ENCODE assay signal across 8 cellular contexts in genomic region chr12:102957339-102958050, GRCh38. TPM values are rescaled to one million over a fixed set of nuclear protein-coding genes. Genes with fewer than 3 reads are reported as not detected.
DNase-seq lines count a peak whose midpoint lies in the region; ATAC-seq, FAIRE-seq and TF ChIP-seq lines count a peak whose summit lies in the region.

Gene ASCL1, plus strand, starts transcription at chr12:102957674. Its CDS starts 571 bp downstream, at chr12:102958245.

- POLR2A ChIA-PET in PC-3 (lab: Charles Lee; ENCODE audit: unreplicated experiment): no interaction called here
- POLR2A ChIA-PET in endothelial cell of umbilical vein (lab: Charles Lee): no interaction called here

- DNase-seq in GM03348 (ENCODE audit: low spot score) (peak; percentile 48), PC-3 (no peak), endothelial cell of umbilical vein (ENCODE audit: low read depth, low spot score) (peak; percentile 11), UCSD-AML1 (lab: John Stamatoyannopoulos, UW; ENCODE audit: unreplicated experiment) (no peak)

- ATAC-seq in HG02759 (IDR thresholded peaks at IDR 0.05; ENCODE audit: unreplicated experiment) (peak; percentile 40), PC-3 (peak; percentile 22), HG02623 (IDR thresholded peaks at IDR 0.05; ENCODE audit: unreplicated experiment) (no peak), HG03520 (IDR thresholded peaks at IDR 0.05; ENCODE audit: unreplicated experiment) (no peak)

- H3K27ac ChIP-seq in PC-3 (ENCODE audit: low read length): no peak within 1 kb of the TSS
- no peak within 1 kb of the TSS for H3K27ac ChIP-seq in endothelial cell of umbilical vein (ENCODE audit: insufficient read depth, low read depth, low read length)

- no peak for TF ChIP-seq POLR2A in endothelial cell of umbilical vein (IDR thresholded peaks at IDR 0.05; ENCODE audit: low read depth, low read length)

- H3K4me2 ChIP-seq in PC-3 (ENCODE audit: low read length): peak within 1 kb of the TSS; percentile 70
- H3K4me2 ChIP-seq in endothelial cell of umbilical vein (ENCODE audit: insufficient read depth, low read length): peak within 1 kb of the TSS; percentile 36

- H3K9me3 ChIP-seq in PC-3 (ENCODE audit: low read length): no peaks in the 10 kb centered on the region
- H3K9me3 ChIP-seq in endothelial cell of umbilical vein (replicated peaks; ENCODE audit: control insufficient read depth, insufficient read depth, low read length): no peaks in the 10 kb centered on the region
- H3K9me3 ChIP-seq in neuron (ENCODE audit: low read length): peaks cover 2% of the 10 kb centered on the region

- H3K4me3 ChIP-seq in PC-3 (ENCODE audit: low read length): peak within 1 kb of the TSS; percentile 53
- peak within 1 kb of the TSS; percentile 16 to 43 (median 22) for H3K4me3 ChIP-seq in endothelial cell of umbilical vein (replicated peaks in 1 of 3; ENCODE audit: insufficient read depth in 1 of 3, low read depth in 1 of 3, low read length in 3 of 3)
- peak within 1 kb of the TSS; percentile 50 for H3K4me3 ChIP-seq in neuron (ENCODE audit: low read length)

- dilution Hi-C loops in endothelial cell of umbilical vein (cut with MboI; ENCODE audit: extremely low pct_ligation_motif_present, low sequenced_read_pairs): no loop called here

- TF ChIP-seq CTCF in PC-3 (conservative IDR thresholded peaks at IDR 0.05; ENCODE audit: low read depth, low read length) (no peak), endothelial cell of umbilical vein (IDR thresholded peaks at IDR 0.05; ENCODE audit: extremely low read depth in 1 of 2, insufficient read depth in 1 of 2, low read depth in 1 of 2, low read length in 2 of 2) (no peak)

- no peaks in the 10 kb centered on the region for H3F3A ChIP-seq in PC-3 (ENCODE audit: low read length, unreplicated experiment)

- no peak within 1 kb of the TSS for H3K9ac ChIP-seq in PC-3 (ENCODE audit: low read length)
- no peak within 1 kb of the TSS for H3K9ac ChIP-seq in endothelial cell of umbilical vein (replicated peaks; ENCODE audit: extremely low read depth, insufficient read depth, low read length)

- BruUV-seq in PC-3 (replicated peaks; lab: Mats Ljungman, UMichigan) (no TSS peak), endothelial cell of umbilical vein (replicated peaks; lab: Mats Ljungman, UMichigan) (no TSS peak)

- no peaks in the 10 kb centered on the region for H3K9me2 ChIP-seq in PC-3 (replicated peaks; ENCODE audit: low read length)

- H3K79me2 ChIP-seq in PC-3 (ENCODE audit: low read length) (no peaks in the 10 kb centered on the region), endothelial cell of umbilical vein (ENCODE audit: control insufficient read depth, insufficient read depth, low read length) (no peaks in the 10 kb centered on the region)

- no peak for FAIRE-seq in endothelial cell of umbilical vein (lab: Jason Lieb, UNC)

- intact Hi-C loops in PC-3 (cut with micrococcal nuclease) (no loop called here), endothelial cell of umbilical vein (cut with micrococcal nuclease) (no loop called here)

- H3K4me1 ChIP-seq in PC-3 (ENCODE audit: insufficient read depth, low read length) (no peaks in the 10 kb centered on the region), endothelial cell of umbilical vein (ENCODE audit: control insufficient read depth, extremely low read depth, insufficient read depth, low read length) (peaks cover 4% of the 10 kb centered on the region), neuron (ENCODE audit: insufficient read depth, low read length) (peaks cover 28% of the 10 kb centered on the region)

- H2AFZ ChIP-seq in PC-3 (ENCODE audit: low read length) (peak within 1 kb of the TSS; percentile 61), endothelial cell of umbilical vein (ENCODE audit: low read depth, low read length) (no peak within 1 kb of the TSS), neuron (ENCODE audit: low read depth, low read length) (peak within 1 kb of the TSS; percentile 98)

- H4K20me1 ChIP-seq in PC-3 (ENCODE audit: low read length): no peaks in the 10 kb centered on the region
- no peaks in the 10 kb centered on the region for H4K20me1 ChIP-seq in endothelial cell of umbilical vein (replicated peaks; ENCODE audit: control insufficient read depth, extremely low read depth, insufficient read depth, low read length)

- H3K9me1 ChIP-seq in endothelial cell of umbilical vein (replicated peaks; ENCODE audit: control insufficient read depth, extremely low read depth, insufficient read depth, low read length): no peaks in the 10 kb centered on the region

- peaks cover 84% of the 10 kb centered on the region for H3K27me3 ChIP-seq in PC-3 (ENCODE audit: low read length)
- peaks cover 39 to 69% of the 10 kb centered on the region in 2 experiments for H3K27me3 ChIP-seq in endothelial cell of umbilical vein (ENCODE audit: control insufficient read depth in 2 of 2, insufficient read depth in 2 of 2, low read length in 2 of 2)
- H3K27me3 ChIP-seq in neuron (ENCODE audit: insufficient read depth, low read length): peaks cover 49% of the 10 kb centered on the region

- H3K36me3 ChIP-seq in PC-3 (ENCODE audit: low read depth, low read length): no peaks in the 10 kb centered on the region
- H3K36me3 ChIP-seq in endothelial cell of umbilical vein (ENCODE audit: control insufficient read depth in 2 of 2, extremely low read depth in 1 of 2, insufficient read depth in 2 of 2, low read length in 2 of 2): no peaks in the 10 kb centered on the region
- no peaks in the 10 kb centered on the region for H3K36me3 ChIP-seq in neuron (ENCODE audit: insufficient read depth, low read length)

- CTCF ChIA-PET in PC-3 (lab: Charles Lee) (no interaction called here), endothelial cell of umbilical vein (lab: Charles Lee) (interaction anchor here (2.0 kb wide), 1 partner anchor 9 kb away, joined by 7 read pairs; no protein-coding TSS in a partner anchor)

TF ChIP-seq in endothelial cell of umbilical vein, 7 proteins besides CTCF, POLR2A, EP300 and RAD21:
- TF ChIP-seq MYC (IDR thresholded peaks at IDR 0.05; ENCODE audit: low read depth, low read length) (no peak), EZH2 (IDR thresholded peaks at IDR 0.05; ENCODE audit: borderline replicate concordance, low read depth, low read length, severe bottlenecking) (no peak), GATA2 (IDR thresholded peaks at IDR 0.05; ENCODE audit: insufficient read depth, insufficient read length, low read depth, low read length) (no peak), POLR2AphosphoS5 (IDR thresholded peaks at IDR 0.05; ENCODE audit: insufficient read depth, low read depth, low read length) (no peak), MAX (IDR thresholded peaks at IDR 0.05; ENCODE audit: insufficient read depth, insufficient read length) (no peak), JUN (IDR thresholded peaks at IDR 0.05; ENCODE audit: borderline replicate concordance, insufficient read depth, insufficient read length, low read depth) (no peak), FOS (IDR thresholded peaks at IDR 0.05; ENCODE audit: borderline replicate concordance, insufficient read depth, low read length) (no peak)
TF ChIP-seq in endothelial cell of umbilical vein: peak in this region for 0.

RNA-seq across cellular contexts. Expression of gene ASCL1, which starts in this region (rescaled TPM):
- not detected in 2 replicates for total RNA-seq in PC-3 (2014; rRNA removed)
- not detected in 2 replicates for total RNA-seq in endothelial cell of umbilical vein
- not detected in 2 replicates for polyA plus RNA-seq in endothelial cell of umbilical vein
- not detected in 2 replicates for polyA plus RNA-seq in endothelial cell of umbilical vein (2011; cell fraction: cytosol; rRNA removed)
- not detected in 2 replicates for polyA plus RNA-seq in endothelial cell of umbilical vein (2011; cell fraction: nucleus; rRNA removed)
- polyA plus RNA-seq in endothelial cell of umbilical vein (2012): not detected in 2 replicates
- not detected in 2 replicates for polyA minus RNA-seq in endothelial cell of umbilical vein
- not detected for polyA minus RNA-seq in endothelial cell of umbilical vein (2011; cell fraction: cytosol; rRNA and poly(A)+ RNA removed)
- not detected in 2 replicates for polyA minus RNA-seq in endothelial cell of umbilical vein (2011; cell fraction: nucleus; rRNA and poly(A)+ RNA removed)

Comparison
In these comparisons a context has a peak if more than half of its experiments do, and no peak if none do; other contexts are left out.
1. Peak in ATAC-seq, H3K4me3 ChIP-seq and H3K4me2 ChIP-seq in PC-3; RNA of the gene not detected or under 1 TPM.
2. Peak in DNase-seq, H3K4me3 ChIP-seq and H3K4me2 ChIP-seq in endothelial cell of umbilical vein; RNA of the gene not detected or under 1 TPM.